In the genomic region with DNA sequence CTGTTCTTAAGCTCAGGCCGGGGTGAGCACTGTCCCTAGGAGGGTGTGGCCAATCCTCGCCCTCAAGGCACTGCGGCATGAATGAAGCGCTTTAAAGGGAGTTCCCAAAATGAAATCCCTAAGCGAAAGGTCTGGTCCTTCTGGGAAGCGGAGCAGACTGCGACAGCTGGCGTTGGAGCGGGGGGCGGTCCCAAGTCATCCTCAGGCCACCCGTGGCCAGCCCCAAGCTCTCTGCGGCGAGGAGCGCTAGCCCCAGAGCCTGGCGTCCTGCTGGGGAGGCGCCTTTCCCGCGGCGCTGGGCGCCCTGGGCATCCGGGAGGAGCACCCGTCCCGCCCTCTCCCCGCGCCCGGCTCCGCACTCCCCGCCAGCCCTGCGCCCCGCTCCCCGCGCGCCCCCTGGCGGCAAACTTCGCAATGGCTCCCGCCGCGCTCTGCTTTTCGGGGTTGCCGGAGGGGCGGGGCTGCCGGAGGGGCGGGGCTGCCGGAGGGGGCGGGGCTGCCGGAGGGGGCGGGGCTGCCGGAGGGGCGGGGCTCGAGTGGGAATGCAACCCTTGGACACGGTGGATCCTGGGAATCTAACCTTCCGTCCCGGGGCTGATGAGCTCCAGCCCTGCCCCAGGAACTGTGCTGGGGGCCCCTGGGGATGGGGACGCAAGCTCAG, we compare ENCODE assay signal across 8 cellular contexts. TPM values are rescaled to one million over a fixed set of nuclear protein-coding genes. Genes with fewer than 3 reads are reported as not detected.
DNase-seq lines count a peak whose midpoint lies in the region; ATAC-seq and TF ChIP-seq lines count a peak whose summit lies in the region.

No MANE protein-coding gene starts in this region.

- TF ChIP-seq CTCF in hepatocyte (IDR thresholded peaks at IDR 0.05; ENCODE audit: poor library complexity) (peak; percentile 79), retinal pigment epithelial cell (conservative IDR thresholded peaks at IDR 0.05; ENCODE audit: low read depth, low read length) (peak; percentile 56)

- H3K4me1 ChIP-seq in hepatocyte (ENCODE audit: insufficient read depth), result peaks cover 10% of the 10 kb centered on the region

- peak overlapping the region; percentile 63 for H2AFZ ChIP-seq in hepatocyte

- H3K4me1 Mint-ChIP-seq in T-helper 2 cell treated with Interferon-gamma antibody and Interleukin-4, amounts not matched to agents 5 μg/mL and 100 μg/mL, for 36 hours (ENCODE audit: low read depth), result peaks cover 12% of the 10 kb centered on the region

- peak overlapping the region; percentile 87 for H3K27ac ChIP-seq in hepatocyte

- peak overlapping the region; percentile 86 for H3K4me3 Mint-ChIP-seq in T-helper 2 cell treated with Interferon-gamma antibody and Interleukin-4, amounts not matched to agents 5 μg/mL and 100 μg/mL, for 36 hours

- no peak overlapping the region for H3K27ac Mint-ChIP-seq in T-helper 2 cell treated with Interferon-gamma antibody and Interleukin-4, amounts not matched to agents 5 μg/mL and 100 μg/mL, for 36 hours

- peak overlapping the region; percentile 97 for H3K4me2 ChIP-seq in hepatocyte

- no peaks in the 10 kb centered on the region for H3K9me2 ChIP-seq in hepatocyte (replicated peaks; ENCODE audit: insufficient read depth)

- no peak for ATAC-seq in HG03378 (IDR thresholded peaks at IDR 0.05; ENCODE audit: unreplicated experiment)

- H3K36me3 ChIP-seq in hepatocyte (replicated peaks; ENCODE audit: insufficient read depth, low read depth), result no peaks in the 10 kb centered on the region

- H3K4me3 ChIP-seq in hepatocyte (peak overlapping the region; percentile 67), retinal pigment epithelial cell (ENCODE audit: low read length) (peak overlapping the region; percentile 62)

- H3K9me3 ChIP-seq in hepatocyte (ENCODE audit: low read depth), result no peaks in the 10 kb centered on the region

- CTCF ChIA-PET in HEK293T (lab: Yijun Ruan, JAX), result interaction anchor here (0.5 to 1.9 kb wide), 12 partner anchors 14 to 201 kb away, joined by 3 to 13 read pairs (median 4); a partner anchor contains a TSS

- H3K36me3 Mint-ChIP-seq in T-helper 2 cell treated with Interferon-gamma antibody and Interleukin-4, amounts not matched to agents 5 μg/mL and 100 μg/mL, for 36 hours (ENCODE audit: low read depth), result peaks cover 4% of the 10 kb centered on the region

- no peaks in the 10 kb centered on the region for H3K27me3 ChIP-seq in hepatocyte

- POLR2A ChIA-PET in HEK293T (lab: Yijun Ruan, JAX), result interaction anchor here (0.6 to 1.8 kb wide), 7 partner anchors 13 to 75 kb away, joined by 3 to 12 read pairs (median 4); a partner anchor contains a TSS

- H3K9me3 Mint-ChIP-seq in T-helper 2 cell treated with Interferon-gamma antibody and Interleukin-4, amounts not matched to agents 5 μg/mL and 100 μg/mL, for 36 hours, result peaks cover 8% of the 10 kb centered on the region

- DNase-seq in ELF-1 (ENCODE audit: low read depth, low spot score) (peak; percentile 70), HEK293T (ENCODE audit: extremely low spot score) (peak; percentile 93), NCI-H1417 (lab: John Stamatoyannopoulos, UW) (peak; percentile 87 to 90 (median 89)), anterior cingulate cortex (lab: John Stamatoyannopoulos, UW) (peak in 56 of 58 donors; percentile 18 to 90 (median 80)), hepatocyte (ENCODE audit: low spot score) (peak; percentile 94), retinal pigment epithelial cell (ENCODE audit: low read depth) (no peak)
- peak; percentile 90 for DNase-seq in T-helper 2 cell treated with Interferon-gamma antibody and Interleukin-4, amounts not matched to agents 5 μg/mL and 100 μg/mL, for 36 hours (ENCODE audit: low spot score)

- WGBS in hepatocyte (ENCODE audit: low lambda C conversion rate, missing lambda C conversion rate), result 2% methylated on average over 20 of the region's 54 CpGs

- no peaks in the 10 kb centered on the region for H3K79me2 ChIP-seq in hepatocyte

- no peaks in the 10 kb centered on the region for H4K20me1 ChIP-seq in hepatocyte (ENCODE audit: insufficient read depth, poor library complexity, severe bottlenecking)

- H3K27me3 Mint-ChIP-seq in T-helper 2 cell treated with Interferon-gamma antibody and Interleukin-4, amounts not matched to agents 5 μg/mL and 100 μg/mL, for 36 hours (ENCODE audit: low read depth), result peaks cover 33% of the 10 kb centered on the region

TF ChIP-seq in HEK293T, 16 proteins besides CTCF, POLR2A, EP300 and RAD21:
- TF ChIP-seq FOXM1 (IDR thresholded peaks at IDR 0.05; ENCODE audit: borderline replicate concordance), result no peak
- TF ChIP-seq CTBP1 (IDR thresholded peaks at IDR 0.05; ENCODE audit: borderline replicate concordance), result no peak
- no peak for TF ChIP-seq BHLHE40 (IDR thresholded peaks at IDR 0.05; ENCODE audit: borderline replicate concordance)
- TF ChIP-seq, protein P1, sequence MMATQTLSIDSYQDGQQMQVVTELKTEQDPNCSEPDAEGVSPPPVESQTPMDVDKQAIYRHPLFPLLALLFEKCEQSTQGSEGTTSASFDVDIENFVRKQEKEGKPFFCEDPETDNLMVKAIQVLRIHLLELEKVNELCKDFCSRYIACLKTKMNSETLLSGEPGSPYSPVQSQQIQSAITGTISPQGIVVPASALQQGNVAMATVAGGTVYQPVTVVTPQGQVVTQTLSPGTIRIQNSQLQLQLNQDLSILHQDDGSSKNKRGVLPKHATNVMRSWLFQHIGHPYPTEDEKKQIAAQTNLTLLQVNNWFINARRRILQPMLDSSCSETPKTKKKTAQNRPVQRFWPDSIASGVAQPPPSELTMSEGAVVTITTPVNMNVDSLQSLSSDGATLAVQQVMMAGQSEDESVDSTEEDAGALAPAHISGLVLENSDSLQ (IDR thresholded peaks at IDR 0.05), result no peak
- TF ChIP-seq LEF1 (IDR thresholded peaks at IDR 0.05; ENCODE audit: borderline replicate concordance), result no peak
- no peak for TF ChIP-seq HDGF (IDR thresholded peaks at IDR 0.05; ENCODE audit: borderline replicate concordance)
- no peak for TF ChIP-seq NFRKB (IDR thresholded peaks at IDR 0.05)

RNA-seq across cellular contexts. Expression of a gene that starts 25.4 kb away (rescaled TPM):
- total RNA-seq in hepatocyte, result 8.6 and 13.0 TPM in 2 replicates
- polyA plus RNA-seq in hepatocyte, result 3.6 TPM in 2 replicates

RNA-seq across cellular contexts. Expression of a gene that starts 30.8 kb away (rescaled TPM):
- total RNA-seq in hepatocyte, result 120 and 124 TPM in 2 replicates
- polyA plus RNA-seq in hepatocyte, result 155 and 159 TPM in 2 replicates

RNA-seq across cellular contexts. Expression of a gene that starts 38.7 kb away (rescaled TPM):
- 12.0 and 20.3 TPM in 2 replicates for total RNA-seq in hepatocyte
- 7.6 and 9.5 TPM in 2 replicates for polyA plus RNA-seq in hepatocyte
